In genomic region chr6:36123270-36124139, GRCh38 we compare ENCODE assay signal across 8 cellular contexts. TPM values are rescaled to one million over a fixed set of nuclear protein-coding genes. Genes with fewer than 3 reads are reported as not detected.
A peak's percentile ranks its signal among the peaks of the same experiment; 100 is the strongest.
DNase-seq lines count a peak whose midpoint lies in the region; ATAC-seq and TF ChIP-seq lines count a peak whose summit lies in the region.

No MANE protein-coding gene starts in this region.

- ATAC-seq in GM18867 (IDR thresholded peaks at IDR 0.05; ENCODE audit: unreplicated experiment) = peak; percentile 80

- H3K27me3 ChIP-seq in AG04450 (ENCODE audit: control insufficient read depth, insufficient read depth, low read length) (no peaks in the 10 kb centered on the region), NT2/D1 (ENCODE audit: insufficient read depth, insufficient read length) (peaks cover 3% of the 10 kb centered on the region)

- peak; percentile 33 for DNase-seq in AG04450 (ENCODE audit: low read depth, low spot score)
- peak; percentile 78 for DNase-seq in HK-2 (ENCODE audit: unreplicated experiment)
- peak; percentile 66 for DNase-seq in NT2/D1 (ENCODE audit: low read depth, low spot score)
- peak; percentile 71 for DNase-seq in activated CD8-positive, alpha-beta memory T cell treated with anti-CD3 and anti-CD28 coated beads, Interleukin-2, amount 50 U/mL, for 1 hour (ENCODE audit: extremely low read depth)
- peak; percentile 59 for DNase-seq in epidermal melanocyte (ENCODE audit: insufficient read length, low spot score)
- peak; percentile 93 for DNase-seq in myocyte (ENCODE audit: low read depth)
- DNase-seq in stimulated activated CD8-positive, alpha-beta memory T cell treated with anti-CD3 and anti-CD28 coated beads, Interleukin-7, amount 100 ng/mL, for 4 hours (ENCODE audit: low read depth in 2 of 2) = peak; percentile 80 to 84

- peaks cover 4% of the 10 kb centered on the region for H3K4me1 ChIP-seq in NT2/D1 (ENCODE audit: insufficient read depth, insufficient read length)

- TF ChIP-seq CTCF in AG04450 (IDR thresholded peaks at IDR 0.05; ENCODE audit: low read depth, low read length) = peak; percentile 80

- H3K36me3 ChIP-seq in NT2/D1 (ENCODE audit: insufficient read depth, insufficient read length, low read length) = no peaks in the 10 kb centered on the region

- POLR2A ChIA-PET in AG04450 (lab: Yijun Ruan, JAX) = interaction anchor here (0.6 kb wide), 2 partner anchors 22 to 40 kb away, joined by 5 to 12 read pairs; no protein-coding TSS in a partner anchor

- H3K9ac ChIP-seq in NT2/D1 (ENCODE audit: insufficient read length, low read depth) = no peak overlapping the region

- H3K9me3 ChIP-seq in AG04450 (ENCODE audit: control insufficient read depth, insufficient read depth, low read length) (peaks cover 5% of the 10 kb centered on the region; the same call in 1 of the 2 replicates), NT2/D1 (ENCODE audit: insufficient read depth, low read length) (no peaks in the 10 kb centered on the region)

- no peak overlapping the region for H3K27ac ChIP-seq in AG04450 (ENCODE audit: low read depth, low read length)

- CTCF ChIA-PET in AG04450 (lab: Charles Lee) = interaction anchor here (0.6 to 1.4 kb wide), 11 partner anchors 8 to 430 kb away, joined by 3 to 8 read pairs (median 4); no protein-coding TSS in a partner anchor

- H3K4me3 ChIP-seq in AG04450 (ENCODE audit: low read depth, low read length) (no peak overlapping the region), NT2/D1 (ENCODE audit: insufficient read length, low read depth) (no peak overlapping the region)

RNA-seq across cellular contexts. Expression of gene MAPK13, which starts 6.8 kb away (rescaled TPM):
- 3.8 and 4.0 TPM in 2 replicates for polyA plus RNA-seq in AG04450 (2011; rRNA removed)
- polyA minus RNA-seq in AG04450 (2011; rRNA and poly(A)+ RNA removed) = 3.1 and 4.5 TPM in 2 replicates
- total RNA-seq in myocyte = 0.62 and 0.80 TPM in 2 replicates
- 0.96 TPM for polyA plus RNA-seq in myocyte (2012)

Comparison
In these comparisons a context has a peak if more than half of its experiments do, and no peak if none do; other contexts are left out.
1. DNase-seq: peak in every context shown above with its lines; median percentile 93 in myocyte; 82 in stimulated activated CD8-positive, alpha-beta memory T cell treated with anti-CD3 and anti-CD28 coated beads, Interleukin-7, amount 100 ng/mL, for 4 hours; 78 in HK-2; 71 in activated CD8-positive, alpha-beta memory T cell treated with anti-CD3 and anti-CD28 coated beads, Interleukin-2, amount 50 U/mL, for 1 hour; 66 in NT2/D1; 59 in epidermal melanocyte; 33 in AG04450.